Comparison of ENCODE assay signal across 29 cellular contexts in the genomic region with DNA sequence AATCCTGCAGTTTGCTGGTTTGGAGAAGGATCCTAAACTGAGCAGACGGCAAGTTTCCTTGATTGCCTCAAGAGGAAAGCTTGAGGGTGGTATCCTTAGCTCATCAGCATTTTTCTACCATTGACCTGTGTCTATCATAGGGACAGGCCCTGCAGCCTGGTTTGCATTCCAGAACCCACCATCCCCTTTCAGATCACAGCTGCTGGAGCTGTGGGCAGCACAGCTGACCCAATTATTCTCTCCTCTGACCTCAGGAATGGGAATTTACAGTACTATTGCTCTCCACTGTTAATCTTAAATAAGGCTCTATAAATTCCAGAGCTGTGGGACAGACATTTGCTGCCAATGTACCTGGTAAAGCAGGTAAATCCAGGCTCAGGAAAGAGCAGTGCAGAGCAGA.
"Had no signal": no experiment of that assay in that cellular context is flagged by ENCODE, and none has a peak within 500 bp of the region (broad histone marks: within the 10 kb centered on the region; RNA-seq: fewer than 3 reads in every experiment).

No MANE protein-coding gene starts in this region.

- H3K27ac ChIP-seq: body of pancreas, coronary artery, gastroesophageal sphincter, heart left ventricle, left ventricle myocardium inferior, ovary, stomach, suprapubic skin, tibial nerve had no signal

- FAIRE-seq: endothelial cell of umbilical vein had no signal

- H3K27me3 ChIP-seq: body of pancreas, gastroesophageal sphincter, heart left ventricle, ovary, stomach, suprapubic skin, tibial nerve had no signal

- H3K4me3 ChIP-seq: body of pancreas, coronary artery, gastroesophageal sphincter, heart left ventricle, left ventricle myocardium inferior, lung, mucosa of descending colon, ovary, smooth muscle cell, stomach, suprapubic skin, tibial nerve had no signal

- H3K9me3 ChIP-seq: body of pancreas, gastroesophageal sphincter, heart left ventricle, left ventricle myocardium inferior, mucosa of descending colon, ovary, stomach, suprapubic skin, tibial nerve had no signal

- H3K36me3 ChIP-seq: gastroesophageal sphincter, heart left ventricle, left ventricle myocardium inferior, ovary, stomach, suprapubic skin, tibial nerve had no signal

- H3K4me1 ChIP-seq: suprapubic skin had no signal

- DNase-seq: activated CD4-positive, alpha-beta memory T cell treated with anti-CD3 and anti-CD28 coated beads, Interleukin-2, amount 10 ng/mL, durations not matched to agents 7 days and 5 days; activated CD4-positive, alpha-beta T cell treated with anti-CD3 and anti-CD28 coated beads for 1 hour; activated CD4-positive, alpha-beta T cell treated with anti-CD3 and anti-CD28 coated beads, Interleukin-2, amount 10 ng/mL, durations not matched to agents 7 days and 5 days; activated CD8-positive, alpha-beta memory T cell treated with anti-CD3 and anti-CD28 coated beads, Interleukin-2, amount 50 U/mL, for 48 hours; activated T-cell treated with anti-CD3 and anti-CD28 coated beads, Interleukin-2, amount 50 U/mL, for 24 hours; body of pancreas; heart left ventricle; kidney glomerular epithelial cell; left ventricle myocardium inferior; mucosa of descending colon; naive B cell; nephron progenitor cell; ovary; retina; stimulated activated CD4-positive, alpha-beta T cell treated with anti-CD3 and anti-CD28 coated beads, Interleukin-1b, Interleukin-23, amount 100 ng/mL, for 48 hours; stimulated activated naive B cell treated with anti-CD40 and anti-IgM and Interleukin-4, amounts not matched to agents 10 μg/mL and 1 μg/mL and 100 μg/mL, for 72 hours; stomach; T-helper 17 cell had no signal

- ATAC-seq: activated naive CD4-positive, alpha-beta T cell treated with anti-CD3 and anti-CD28 coated beads, Interleukin-2, amount 50 U/mL, for 72 hours; activated T-helper 17 cell treated with anti-CD3 and anti-CD28 coated beads, Interleukin-2, amount 50 U/mL, for 72 hours; body of pancreas; gastroesophageal sphincter; heart left ventricle; mucosa of descending colon; sciatic nerve; stimulated activated naive B cell treated with anti-CD40 and anti-IgM and Interleukin-4, amounts not matched to agents 10 μg/mL and 1 μg/mL and 100 μg/mL, for 72 hours; T-helper 17 cell; WTC11 had no signal

- H3K4me2 ChIP-seq: smooth muscle cell had no signal
